Comparison of ENCODE assay signal across 32 cellular contexts in genomic region chr5:6496636-6497035, GRCh38. TPM values are rescaled to one million over a fixed set of nuclear protein-coding genes. Genes with fewer than 3 reads are reported as not detected.
DNase-seq lines count a peak whose midpoint lies in the region; ATAC-seq and TF ChIP-seq lines count a peak whose summit lies in the region.
"Had no signal": no experiment of that assay in that cellular context is flagged by ENCODE, and none has a peak within 500 bp of the region (broad histone marks: within the 10 kb centered on the region; RNA-seq: fewer than 3 reads in every experiment).

No MANE protein-coding gene starts in this region.

- no peaks in the 10 kb centered on the region for H3K36me3 ChIP-seq in BLaER1 treated with 17β-estradiol and CSF1 and Interleukin-3, amounts not matched to agents 10 nM and 100 nM
- H3K36me3 ChIP-seq: lower lobe of right lung, pancreas, Peyer's patch had no signal

- TF ChIP-seq CTCF in MCF 10A (IDR thresholded peaks at IDR 0.05; ENCODE audit: unreplicated experiment): no peak

- ATAC-seq in GM18868 (IDR thresholded peaks at IDR 0.05; ENCODE audit: unreplicated experiment): peak; percentile 7
- ATAC-seq in HG03025 (IDR thresholded peaks at IDR 0.05; ENCODE audit: low FRiP score, unreplicated experiment): peak; percentile 2
- ATAC-seq: esophagus mucosa, HCT116, lower lobe of right lung, mucosa of descending colon had no signal

- no peaks in the 10 kb centered on the region for H4K20me1 ChIP-seq in BLaER1 treated with 17β-estradiol and CSF1 and Interleukin-3, amounts not matched to agents 10 nM and 100 nM

- peak overlapping the region in 8 of 11 experiments; percentile 30 to 64 (median 39); a peak in 13 of 22 replicates for H3K4me2 ChIP-seq in BLaER1 treated with 17β-estradiol and CSF1 and Interleukin-3, amounts not matched to agents 10 nM and 100 nM
- H3K4me2 ChIP-seq: smooth muscle cell had no signal

- H3K9me3 ChIP-seq in BLaER1 treated with 17β-estradiol and CSF1 and Interleukin-3, amounts not matched to agents 10 nM and 100 nM (replicated peaks in 1 of 11): no peaks in the 10 kb centered on the region
- H3K9me3 ChIP-seq: lower lobe of right lung, mucosa of descending colon, pancreas, Peyer's patch had no signal

- intact Hi-C loops in activated T-helper 2 cell treated with anti-CD3 and anti-CD28 coated beads, Interferon-gamma antibody, Interleukin-2, Interleukin-4, amounts not matched to agents 10 μg/mL and 5 μg/mL and 100 μg/mL, durations not matched to agents 14 hours and 24 hours and 36 hours (cut with micrococcal nuclease): loop anchor here (1.0 to 10.0 kb wide), 8 partner anchors 14 to 1378 kb away; partner anchors contain the start of genes ICE1, MED10, NSUN2 and SRD5A1
- intact Hi-C loops in MCF 10A (cut with micrococcal nuclease): loop anchor here (10.0 kb wide), 1 partner anchor 248 kb away; no protein-coding TSS in a partner anchor

- no peak overlapping the region for H3K27ac ChIP-seq in BLaER1 treated with 17β-estradiol and CSF1 and Interleukin-3, amounts not matched to agents 10 nM and 100 nM
- H3K27ac ChIP-seq: lower lobe of right lung, pancreas, Peyer's patch had no signal

- CTCF ChIA-PET in MCF 10A (lab: Yijun Ruan, JAX): no interaction called here

- peaks cover 12 to 29% (median 20%) of the 10 kb centered on the region in 10 experiments for H3K4me1 ChIP-seq in BLaER1 treated with 17β-estradiol and CSF1 and Interleukin-3, amounts not matched to agents 10 nM and 100 nM
- H3K4me1 ChIP-seq: lower lobe of right lung, Peyer's patch had no signal

- peaks cover 22% of the 10 kb centered on the region for H3K27me3 Mint-ChIP-seq in activated T-helper 2 cell treated with anti-CD3 and anti-CD28 coated beads, Interferon-gamma antibody, Interleukin-2, Interleukin-4, amounts not matched to agents 10 μg/mL and 5 μg/mL and 100 μg/mL, durations not matched to agents 14 hours and 24 hours and 36 hours (ENCODE audit: low read depth)
- H3K27me3 Mint-ChIP-seq in MCF 10A (ENCODE audit: insufficient read depth, unreplicated experiment): peaks cover 49% of the 10 kb centered on the region

- BruUV-seq in MCF 10A (replicated peaks; lab: Mats Ljungman, UMichigan): no TSS peak

- H3K9me3 Mint-ChIP-seq in activated T-helper 2 cell treated with anti-CD3 and anti-CD28 coated beads, Interferon-gamma antibody, Interleukin-2, Interleukin-4, amounts not matched to agents 10 μg/mL and 5 μg/mL and 100 μg/mL, durations not matched to agents 14 hours and 24 hours and 36 hours: no peaks in the 10 kb centered on the region
- no peaks in the 10 kb centered on the region for H3K9me3 Mint-ChIP-seq in MCF 10A (ENCODE audit: unreplicated experiment)
- H3K9me3 Mint-ChIP-seq: endodermal cell, nephron progenitor cell had no signal

- H3K36me3 Mint-ChIP-seq in activated T-helper 2 cell treated with anti-CD3 and anti-CD28 coated beads, Interferon-gamma antibody, Interleukin-2, Interleukin-4, amounts not matched to agents 10 μg/mL and 5 μg/mL and 100 μg/mL, durations not matched to agents 14 hours and 24 hours and 36 hours (ENCODE audit: low read depth): no peaks in the 10 kb centered on the region
- H3K36me3 Mint-ChIP-seq in MCF 10A (ENCODE audit: insufficient read depth, unreplicated experiment): no peaks in the 10 kb centered on the region
- H3K36me3 Mint-ChIP-seq: CD14-positive monocyte had no signal

- DNase-seq in activated T-helper 2 cell treated with anti-CD3 and anti-CD28 coated beads, Interferon-gamma antibody, Interleukin-2, Interleukin-4, amounts not matched to agents 10 μg/mL and 5 μg/mL and 100 μg/mL, durations not matched to agents 14 hours and 24 hours and 36 hours (ENCODE audit: low spot score): no peak
- DNase-seq in MCF 10A (ENCODE audit: unreplicated experiment): no peak
- DNase-seq in NCI-H187 (lab: John Stamatoyannopoulos, UW): no peak
- no peak for DNase-seq in CD1c-positive myeloid dendritic cell (ENCODE audit: extremely low spot score)
- DNase-seq: activated CD8-positive, alpha-beta memory T cell treated with anti-CD3 and anti-CD28 coated beads, Interleukin-2, amount 50 U/mL, for 48 hours; activated effector memory CD4-positive, alpha-beta T cell treated with anti-CD3 and anti-CD28 coated beads, Interleukin-2, amount 50 U/mL, for 16 hours; caudate nucleus; cortex of kidney; endodermal cell; foreskin fibroblast; head of caudate nucleus; IMR-90; kidney glomerular epithelial cell; lower lobe of right lung; mucosa of descending colon; NCI-H1092 treated with DMSO at 0.1 percent for 48 hours; NCI-H1930; NCI-H524 treated with DMSO at 0.1 percent for 48 hours; nephron progenitor cell; pancreas; Peyer's patch; SIG-M5; SW 1271; trophoblast cell had no signal

- peak overlapping the region; percentile 74 for H3K27ac Mint-ChIP-seq in activated T-helper 2 cell treated with anti-CD3 and anti-CD28 coated beads, Interferon-gamma antibody, Interleukin-2, Interleukin-4, amounts not matched to agents 10 μg/mL and 5 μg/mL and 100 μg/mL, durations not matched to agents 14 hours and 24 hours and 36 hours
- no peak overlapping the region for H3K27ac Mint-ChIP-seq in MCF 10A (ENCODE audit: low read depth, unreplicated experiment)
- H3K27ac Mint-ChIP-seq: CD14-positive monocyte, endodermal cell, nephron progenitor cell had no signal

- H3K4me1 Mint-ChIP-seq in activated T-helper 2 cell treated with anti-CD3 and anti-CD28 coated beads, Interferon-gamma antibody, Interleukin-2, Interleukin-4, amounts not matched to agents 10 μg/mL and 5 μg/mL and 100 μg/mL, durations not matched to agents 14 hours and 24 hours and 36 hours (ENCODE audit: low read depth): peaks cover 50% of the 10 kb centered on the region
- no peaks in the 10 kb centered on the region for H3K4me1 Mint-ChIP-seq in MCF 10A (ENCODE audit: insufficient read depth, unreplicated experiment)
- H3K4me1 Mint-ChIP-seq: CD14-positive monocyte, endodermal cell had no signal

- peaks cover 0 to 6% (median 0%) of the 10 kb centered on the region in 11 experiments; a peak in 2 of 22 replicates for H3K27me3 ChIP-seq in BLaER1 treated with 17β-estradiol and CSF1 and Interleukin-3, amounts not matched to agents 10 nM and 100 nM
- H3K27me3 ChIP-seq: pancreas, Peyer's patch had no signal

- POLR2A ChIA-PET in MCF 10A (lab: Yijun Ruan, JAX): no interaction called here

- H3K9ac ChIP-seq in BLaER1 treated with 17β-estradiol and CSF1 and Interleukin-3, amounts not matched to agents 10 nM and 100 nM: no peak overlapping the region

- H3K4me3 ChIP-seq in BLaER1 treated with 17β-estradiol and CSF1 and Interleukin-3, amounts not matched to agents 10 nM and 100 nM: no peak overlapping the region
- H3K4me3 ChIP-seq: lower lobe of right lung, mucosa of descending colon, pancreas, Peyer's patch, smooth muscle cell had no signal

- no peak overlapping the region for H3K4me3 Mint-ChIP-seq in activated T-helper 2 cell treated with anti-CD3 and anti-CD28 coated beads, Interferon-gamma antibody, Interleukin-2, Interleukin-4, amounts not matched to agents 10 μg/mL and 5 μg/mL and 100 μg/mL, durations not matched to agents 14 hours and 24 hours and 36 hours (ENCODE audit: low read depth)
- H3K4me3 Mint-ChIP-seq in MCF 10A (ENCODE audit: unreplicated experiment): no peak overlapping the region
- H3K4me3 Mint-ChIP-seq: activated CD4-positive, alpha-beta memory T cell treated with anti-CD3 and anti-CD28 coated beads, Interleukin-2, amount 10 ng/mL, durations not matched to agents 7 days and 5 days; CD14-positive monocyte; endodermal cell; nephron progenitor cell had no signal

RNA-seq across cellular contexts. Expression of gene UBE2QL1, which starts 48.0 kb away (rescaled TPM):
- 0.67 and 0.68 TPM in 2 replicates for total RNA-seq in activated T-helper 2 cell treated with anti-CD3 and anti-CD28 coated beads, Interferon-gamma antibody, Interleukin-2, Interleukin-4, amounts not matched to agents 10 μg/mL and 5 μg/mL and 100 μg/mL, durations not matched to agents 14 hours and 24 hours and 36 hours
- not detected in 2 replicates for total RNA-seq in MCF 10A (2022)
- total RNA-seq: esophagus mucosa, IMR-90, lower lobe of right lung had no signal
